Comparison of ENCODE assay signal across 22 cellular contexts in the genomic region with DNA sequence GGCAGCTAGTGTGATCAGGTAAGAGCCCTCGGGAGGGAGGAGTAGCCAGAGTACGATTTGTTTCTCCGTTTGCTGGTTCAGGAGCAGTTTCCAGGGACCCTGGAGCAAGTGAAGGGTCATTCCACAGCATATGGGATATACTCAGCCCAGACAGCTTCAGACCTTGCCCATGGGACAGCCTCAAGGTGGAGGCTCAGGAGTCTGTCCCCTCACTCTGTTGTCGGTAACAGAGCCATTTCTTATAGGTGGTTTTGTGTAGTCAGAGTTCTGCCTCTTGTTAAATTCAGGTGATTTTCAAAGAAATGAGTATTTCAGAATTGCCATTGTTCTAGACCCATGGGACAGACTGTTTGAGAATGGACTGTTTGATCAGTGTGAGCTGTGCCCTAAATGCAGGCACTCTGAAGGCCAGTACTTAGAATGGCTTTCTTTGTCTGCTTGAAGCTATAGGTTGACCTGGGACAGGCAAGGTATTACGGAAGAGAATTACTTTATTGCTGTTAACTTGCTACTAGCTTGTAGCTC. TPM values are rescaled to one million over a fixed set of nuclear protein-coding genes. Genes with fewer than 3 reads are reported as not detected.
A peak's percentile ranks its signal among the peaks of the same experiment; 100 is the strongest.
DNase-seq lines count a peak whose midpoint lies in the region; ATAC-seq and TF ChIP-seq lines count a peak whose summit lies in the region.
"Had no signal": no experiment of that assay in that cellular context is flagged by ENCODE, and none has a peak within 500 bp of the region (broad histone marks: within the 10 kb centered on the region; RNA-seq: fewer than 3 reads in every experiment).

No MANE protein-coding gene starts in this region.

- peak; percentile 86 for ATAC-seq in left colon
- ATAC-seq in HG03432 (IDR thresholded peaks at IDR 0.05; ENCODE audit: unreplicated experiment): no peak
- ATAC-seq: A549, GM12878, Right ventricle myocardium inferior had no signal

- H3K9me3 ChIP-seq in HEK293 (ENCODE audit: control insufficient read depth, insufficient read depth, low read depth, low read length): no peaks in the 10 kb centered on the region
- H3K9me3 ChIP-seq: A549, BE2C, HAP-1 had no signal

- intact Hi-C loops in left colon (cut with DNase I, micrococcal nuclease): no loop called here

- CTCF ChIA-PET in HEK293 (lab: Yijun Ruan, JAX): no interaction called here

- no peak for TF ChIP-seq CTCF in HEK293 (tag by site-specific recombination; IDR thresholded peaks at IDR 0.05)

- no peak overlapping the region for H3K4me3 ChIP-seq in HEK293 (ENCODE audit: low read depth, low read length)
- H3K4me3 ChIP-seq: A549, GM12878, GM23248, HAP-1 had no signal

- H3K27ac ChIP-seq in HEK293 (ENCODE audit: extremely low read depth, low read depth, low read length) (no peak overlapping the region), caudate nucleus (ENCODE audit: low read depth, low read length) (peak overlapping the region; percentile 18), substantia nigra (ENCODE audit: low read depth, low read length, poor library complexity, severe bottlenecking) (peak overlapping the region; percentile 60)
- H3K27ac ChIP-seq: A549, GM23248 had no signal

- no peak for DNase-seq in caudate nucleus (lab: John Stamatoyannopoulos, UW)
- DNase-seq in left colon: no peak
- no peak for DNase-seq in substantia nigra (lab: John Stamatoyannopoulos, UW)
- DNase-seq in NCI-H2029 (lab: John Stamatoyannopoulos, UW): no peak
- DNase-seq in activated gamma-delta T cell treated with Interleukin-2 at 50 U/mL for 16 hours: no peak
- DNase-seq: BE2C; CD4-positive, CD25-positive, alpha-beta regulatory T cell; COR-L47; DND-41; GM23248; MV-4-11; NCI-H1105 treated with DMSO at 0.1 percent for 48 hours; NCI-H2081; NCI-H2171 treated with DMSO at 0.1 percent for 48 hours; NCI-H446; NCI-H526 treated with DMSO at 0.1 percent for 48 hours had no signal

- peaks cover 6% of the 10 kb centered on the region for H3K4me1 ChIP-seq in HEK293 (ENCODE audit: control insufficient read depth, insufficient read depth, low read length)
- H3K4me1 ChIP-seq: BE2C had no signal

- POLR2A ChIA-PET in HEK293 (lab: Yijun Ruan, JAX): no interaction called here

- no peaks in the 10 kb centered on the region; a peak in 1 of 3 replicates for H3K36me3 ChIP-seq in HEK293 (ENCODE audit: control insufficient read depth in 2 of 2, insufficient read depth in 1 of 2, low read length in 2 of 2)
- H3K36me3 ChIP-seq: BE2C, HAP-1 had no signal

TF ChIP-seq in HEK293, 187 proteins besides CTCF, POLR2A, EP300 and RAD21:
- TF ChIP-seq ZNF23 (tag by site-specific recombination; IDR thresholded peaks at IDR 0.05; ENCODE audit: borderline replicate concordance) (no peak), ZNF266 (tag by site-specific recombination; IDR thresholded peaks at IDR 0.05; ENCODE audit: low read depth) (no peak), OSR2 (tag by site-specific recombination; IDR thresholded peaks at IDR 0.05) (no peak)
- TF ChIP-seq, protein P1, sequence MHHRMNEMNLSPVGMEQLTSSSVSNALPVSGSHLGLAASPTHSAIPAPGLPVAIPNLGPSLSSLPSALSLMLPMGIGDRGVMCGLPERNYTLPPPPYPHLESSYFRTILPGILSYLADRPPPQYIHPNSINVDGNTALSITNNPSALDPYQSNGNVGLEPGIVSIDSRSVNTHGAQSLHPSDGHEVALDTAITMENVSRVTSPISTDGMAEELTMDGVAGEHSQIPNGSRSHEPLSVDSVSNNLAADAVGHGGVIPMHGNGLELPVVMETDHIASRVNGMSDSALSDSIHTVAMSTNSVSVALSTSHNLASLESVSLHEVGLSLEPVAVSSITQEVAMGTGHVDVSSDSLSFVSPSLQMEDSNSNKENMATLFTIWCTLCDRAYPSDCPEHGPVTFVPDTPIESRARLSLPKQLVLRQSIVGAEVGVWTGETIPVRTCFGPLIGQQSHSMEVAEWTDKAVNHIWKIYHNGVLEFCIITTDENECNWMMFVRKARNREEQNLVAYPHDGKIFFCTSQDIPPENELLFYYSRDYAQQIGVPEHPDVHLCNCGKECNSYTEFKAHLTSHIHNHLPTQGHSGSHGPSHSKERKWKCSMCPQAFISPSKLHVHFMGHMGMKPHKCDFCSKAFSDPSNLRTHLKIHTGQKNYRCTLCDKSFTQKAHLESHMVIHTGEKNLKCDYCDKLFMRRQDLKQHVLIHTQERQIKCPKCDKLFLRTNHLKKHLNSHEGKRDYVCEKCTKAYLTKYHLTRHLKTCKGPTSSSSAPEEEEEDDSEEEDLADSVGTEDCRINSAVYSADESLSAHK (tag by site-specific recombination; IDR thresholded peaks at IDR 0.05): peak; percentile 47; the same call in 1 of the 2 replicates
- TF ChIP-seq, protein P2, sequence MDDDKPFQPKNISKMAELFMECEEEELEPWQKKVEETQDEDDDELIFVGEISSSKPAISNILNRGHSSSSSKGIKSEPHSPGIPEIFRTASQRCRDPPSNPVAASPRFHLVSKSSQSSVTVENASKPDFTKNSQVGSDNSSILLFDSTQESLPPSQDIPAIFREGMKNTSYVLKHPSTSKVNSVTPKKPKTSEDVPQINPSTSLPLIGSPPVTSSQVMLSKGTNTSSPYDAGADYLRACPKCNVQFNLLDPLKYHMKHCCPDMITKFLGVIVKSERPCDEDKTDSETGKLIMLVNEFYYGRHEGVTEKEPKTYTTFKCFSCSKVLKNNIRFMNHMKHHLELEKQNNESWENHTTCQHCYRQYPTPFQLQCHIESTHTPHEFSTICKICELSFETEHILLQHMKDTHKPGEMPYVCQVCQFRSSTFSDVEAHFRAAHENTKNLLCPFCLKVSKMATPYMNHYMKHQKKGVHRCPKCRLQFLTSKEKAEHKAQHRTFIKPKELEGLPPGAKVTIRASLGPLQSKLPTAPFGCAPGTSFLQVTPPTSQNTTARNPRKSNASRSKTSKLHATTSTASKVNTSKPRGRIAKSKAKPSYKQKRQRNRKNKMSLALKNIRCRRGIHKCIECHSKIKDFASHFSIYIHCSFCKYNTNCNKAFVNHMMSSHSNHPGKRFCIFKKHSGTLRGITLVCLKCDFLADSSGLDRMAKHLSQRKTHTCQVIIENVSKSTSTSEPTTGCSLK (tag by site-specific recombination; IDR thresholded peaks at IDR 0.05): no peak

RNA-seq across cellular contexts. Expression of a gene that starts 15.2 kb away (rescaled TPM):
- 10 to 100 TPM; 14.8 to 14.9 TPM for total RNA-seq in left colon
